In the genomic region with DNA sequence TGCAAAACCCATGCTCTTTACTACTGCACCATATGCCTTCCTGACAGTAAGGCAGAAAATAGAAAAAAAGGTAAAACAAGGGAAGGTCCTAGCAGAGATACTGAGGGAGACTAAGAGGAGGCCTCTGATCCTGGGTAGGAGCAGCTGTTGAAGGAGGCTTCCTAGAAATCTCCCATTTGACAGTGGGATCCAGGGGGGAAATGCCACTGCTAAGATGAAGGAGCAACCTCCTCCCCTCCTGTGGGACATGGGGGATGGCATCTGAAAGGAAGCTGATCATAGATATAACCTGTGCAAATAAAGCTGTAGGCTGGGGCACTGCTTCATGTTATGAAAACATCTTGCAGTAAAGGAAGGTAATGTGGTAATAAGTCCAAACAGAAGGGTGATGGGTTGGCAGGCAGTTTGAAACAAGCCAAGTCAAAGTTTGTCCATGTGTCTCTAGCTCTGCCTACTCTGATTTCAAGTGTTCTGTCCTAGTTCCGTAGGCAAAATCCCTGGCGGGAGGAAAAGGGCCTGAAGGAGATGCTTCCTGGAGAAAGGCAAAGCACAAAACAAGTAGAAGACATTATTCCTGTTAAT, we compare ENCODE assay signal across 15 cellular contexts.
"Had no signal": no experiment of that assay in that cellular context is flagged by ENCODE, and none has a peak within 500 bp of the region (broad histone marks: within the 10 kb centered on the region; RNA-seq: fewer than 3 reads in every experiment).

No MANE protein-coding gene starts in this region.

- H3K36me3 Mint-ChIP-seq: immature natural killer cell had no signal

- H3K27me3 ChIP-seq: tibial artery, uterus had no signal

- H3K4me3 Mint-ChIP-seq: activated T-cell treated with anti-CD3 and anti-CD28 coated beads, Interleukin-2, amount 50 U/mL, for 72 hours; immature natural killer cell had no signal

- H3K4me3 ChIP-seq: tibial artery, uterus had no signal

- H3K36me3 ChIP-seq: tibial artery, uterus had no signal

- ATAC-seq: activated T-cell treated with anti-CD3 and anti-CD28 coated beads, Interleukin-2, amount 50 U/mL, for 72 hours; naive thymus-derived CD4-positive, alpha-beta T cell had no signal

- H3K27ac Mint-ChIP-seq: activated T-cell treated with anti-CD3 and anti-CD28 coated beads, Interleukin-2, amount 50 U/mL, for 72 hours; naive thymus-derived CD4-positive, alpha-beta T cell had no signal

- DNase-seq: activated CD4-positive, alpha-beta T cell treated with anti-CD3 and anti-CD28 coated beads, Interleukin-2, amount 50 U/mL, for 4 hours; activated CD4-positive, CD25-positive, alpha-beta regulatory T cell treated with anti-CD3 and anti-CD28 coated beads, Interleukin-2, amount 50 U/mL, for 72 hours; activated effector memory CD4-positive, alpha-beta T cell treated with anti-CD3 and anti-CD28 coated beads, Interleukin-2, amount 50 U/mL, for 16 hours; activated naive CD4-positive, alpha-beta T cell treated with anti-CD3 and anti-CD28 coated beads, Interleukin-2, amount 50 U/mL, for 16 hours; activated T-cell treated with anti-CD3 and anti-CD28 coated beads, Interleukin-2, amount 50 U/mL, for 72 hours; dermis blood vessel endothelial cell; immature natural killer cell; mesenchymal stem cell; naive thymus-derived CD4-positive, alpha-beta T cell; posterior cingulate gyrus; retina; stimulated activated naive CD4-positive, alpha-beta T cell; T1000; tibial artery; uterus had no signal

- H3K9me3 ChIP-seq: tibial artery, uterus had no signal

- H3K9me3 Mint-ChIP-seq: activated T-cell treated with anti-CD3 and anti-CD28 coated beads, Interleukin-2, amount 50 U/mL, for 72 hours; immature natural killer cell had no signal

- H3K27me3 Mint-ChIP-seq: naive thymus-derived CD4-positive, alpha-beta T cell had no signal

- H3K4me1 ChIP-seq: uterus had no signal

- H3K27ac ChIP-seq: tibial artery, uterus had no signal
